In the genomic region with DNA sequence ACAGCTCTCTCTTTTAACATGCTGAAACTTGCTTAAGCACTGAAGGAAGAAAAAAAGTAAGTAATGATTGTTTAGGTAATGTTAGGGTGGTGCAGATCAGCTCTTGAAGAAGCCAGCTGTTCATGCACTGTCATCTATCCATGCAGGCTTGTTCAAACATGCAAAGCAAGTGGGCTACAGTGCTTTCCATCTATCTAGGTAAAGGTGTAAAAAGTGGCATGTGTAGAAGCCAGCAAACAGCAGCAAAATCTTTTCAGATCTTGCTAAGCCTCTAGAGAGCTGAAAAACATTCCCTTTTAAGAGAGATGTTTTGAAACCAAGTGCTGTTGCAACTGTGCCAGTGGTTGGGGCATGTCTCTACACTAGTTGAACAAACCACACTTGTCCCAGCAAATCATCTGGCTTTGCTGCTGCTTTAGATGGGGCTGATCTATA, we compare ENCODE assay signal across 9 cellular contexts.
DNase-seq lines count a peak whose midpoint lies in the region; ATAC-seq and TF ChIP-seq lines count a peak whose summit lies in the region.
"Had no signal": no experiment of that assay in that cellular context is flagged by ENCODE, and none has a peak within 500 bp of the region (broad histone marks: within the 10 kb centered on the region; RNA-seq: fewer than 3 reads in every experiment).

No MANE protein-coding gene starts in this region.

- DNase-seq in NCI-H1417 (lab: John Stamatoyannopoulos, UW) (peak in 2 of 3 experiments; percentile 50), NCI-H1417 treated with DMSO at 0.1 percent for 48 hours (lab: John Stamatoyannopoulos, UW) (no peak), NCI-H69 (lab: John Stamatoyannopoulos, UW) (peak; percentile 94), renal cortical epithelial cell (ENCODE audit: low read depth) (peak; percentile 49), kidney glomerular epithelial cell (lab: John Stamatoyannopoulos, UW) (no peak), NCI-H1092 (lab: John Stamatoyannopoulos, UW) (no peak), esophagus muscularis mucosa (ENCODE audit: extremely low spot score) (no peak)
- DNase-seq: T-helper 17 cell had no signal

- no peaks in the 10 kb centered on the region for H3K36me3 ChIP-seq in esophagus muscularis mucosa

- no peak for TF ChIP-seq POLR2A in esophagus muscularis mucosa (IDR thresholded peaks at IDR 0.05; ENCODE audit: low read depth)

- no peak overlapping the region for H3K4me3 ChIP-seq in esophagus muscularis mucosa

- intact Hi-C loops in esophagus muscularis mucosa (cut with DNase I), result no loop called here

- H3K4me1 ChIP-seq in esophagus muscularis mucosa, result no peaks in the 10 kb centered on the region

- ATAC-seq in HG03045 (IDR thresholded peaks at IDR 0.05; ENCODE audit: unreplicated experiment), result peak; percentile 72
- ATAC-seq: T-helper 17 cell had no signal

- H3K27me3 ChIP-seq in esophagus muscularis mucosa, result no peaks in the 10 kb centered on the region

- no peak for TF ChIP-seq CTCF in esophagus muscularis mucosa (IDR thresholded peaks at IDR 0.05)

- H3K27ac ChIP-seq in esophagus muscularis mucosa (replicated peaks in 1 of 4), result no peak overlapping the region

- TF ChIP-seq EP300 in esophagus muscularis mucosa (IDR thresholded peaks at IDR 0.05), result no peak

- H3K9me3 ChIP-seq in esophagus muscularis mucosa, result no peaks in the 10 kb centered on the region

Comparison
In these comparisons a context has a peak if more than half of its experiments do, and no peak if none do; other contexts are left out.
1. DNase-seq: peak in NCI-H1417 (2 of 3), NCI-H69 (single experiment) and renal cortical epithelial cell (single experiment); none in NCI-H1417 treated with DMSO at 0.1 percent for 48 hours (single experiment), kidney glomerular epithelial cell (single experiment), NCI-H1092 (single experiment) and esophagus muscularis mucosa (single experiment).